In genomic region chr4:27604692-27605091, GRCh38 we compare ENCODE assay signal across 28 cellular contexts.
"Had no signal": no experiment of that assay in that cellular context is flagged by ENCODE, and none has a peak within 500 bp of the region (broad histone marks: within the 10 kb centered on the region; RNA-seq: fewer than 3 reads in every experiment).

No MANE protein-coding gene starts in this region.

- H3K9ac ChIP-seq: parathyroid adenoma had no signal

- H3K4me1 ChIP-seq: parathyroid adenoma, psoas muscle, right lobe of liver, sigmoid colon, stomach, thyroid gland, tibial nerve, upper lobe of left lung, vagina had no signal

- ATAC-seq: natural killer cell treated with Interleukin-12 subunit alpha and Interleukin-12 subunit beta and Interleukin-15 and Interleukin-18, amount 100 ng/mL, for 72 hours; psoas muscle; right cardiac atrium; right lobe of liver; stimulated activated effector memory CD8-positive, alpha-beta T cell treated with anti-CD3 and anti-CD28 coated beads, Interleukin-12 subunit alpha, Interleukin-12 subunit beta, amount 100 ng/mL, for 72 hours; stimulated activated naive B cell treated with anti-CD40 and anti-IgM and Interleukin-4, amounts not matched to agents 10 μg/mL and 1 μg/mL and 100 μg/mL, for 72 hours had no signal

- H3K4me3 Mint-ChIP-seq: natural killer cell treated with Interleukin-12 subunit alpha and Interleukin-12 subunit beta and Interleukin-15 and Interleukin-18, amount 100 ng/mL, for 72 hours; nephron progenitor cell; neural crest cell; stimulated activated effector memory CD8-positive, alpha-beta T cell treated with anti-CD3 and anti-CD28 coated beads, Interleukin-12 subunit alpha, Interleukin-12 subunit beta, amount 100 ng/mL, for 72 hours; stimulated activated naive B cell treated with anti-CD40 and anti-IgM and Interleukin-4, amounts not matched to agents 10 μg/mL and 1 μg/mL and 100 μg/mL, for 72 hours; stimulated activated naive CD8-positive, alpha-beta T cell treated with anti-CD3 and anti-CD28 coated beads, Interleukin-15, Interleukin-2, amounts not matched to agents 100 ng/mL and 50 ng/mL, for 24 hours had no signal

- H3K79me2 ChIP-seq: parathyroid adenoma had no signal

- H3K27me3 Mint-ChIP-seq: natural killer cell treated with Interleukin-12 subunit alpha and Interleukin-12 subunit beta and Interleukin-15 and Interleukin-18, amount 100 ng/mL, for 72 hours; progenitor cell of endocrine pancreas; stimulated activated naive B cell treated with anti-CD40 and anti-IgM and Interleukin-4, amounts not matched to agents 10 μg/mL and 1 μg/mL and 100 μg/mL, for 72 hours; stimulated activated naive CD8-positive, alpha-beta T cell treated with anti-CD3 and anti-CD28 coated beads, Interleukin-15, Interleukin-2, amounts not matched to agents 100 ng/mL and 50 ng/mL, for 24 hours had no signal

- H3K27ac ChIP-seq: ovary, parathyroid adenoma, psoas muscle, right lobe of liver, sigmoid colon, stomach, thoracic aorta, thyroid gland, tibial nerve, upper lobe of left lung, vagina had no signal

- H2AFZ ChIP-seq: parathyroid adenoma had no signal

- H3K36me3 Mint-ChIP-seq: natural killer cell treated with Interleukin-12 subunit alpha and Interleukin-12 subunit beta and Interleukin-15 and Interleukin-18, amount 100 ng/mL, for 72 hours; stimulated activated effector memory CD8-positive, alpha-beta T cell treated with anti-CD3 and anti-CD28 coated beads, Interleukin-12 subunit alpha, Interleukin-12 subunit beta, amount 100 ng/mL, for 72 hours; stimulated activated naive B cell treated with anti-CD40 and anti-IgM and Interleukin-4, amounts not matched to agents 10 μg/mL and 1 μg/mL and 100 μg/mL, for 72 hours had no signal

- H3K4me1 Mint-ChIP-seq: nephron progenitor cell; neural crest cell; stimulated activated effector memory CD8-positive, alpha-beta T cell treated with anti-CD3 and anti-CD28 coated beads, Interleukin-12 subunit alpha, Interleukin-12 subunit beta, amount 100 ng/mL, for 72 hours; stimulated activated naive B cell treated with anti-CD40 and anti-IgM and Interleukin-4, amounts not matched to agents 10 μg/mL and 1 μg/mL and 100 μg/mL, for 72 hours had no signal

- DNase-seq: nephron progenitor cell; occipital lobe; ovary; posterior cingulate gyrus; psoas muscle; right cardiac atrium; right lobe of liver; sigmoid colon; small intestine; stimulated activated CD4-positive, alpha-beta T cell treated with anti-CD3 and anti-CD28 coated beads, Interleukin-15, amount 100 ng/mL, for 24 hours; stimulated activated CD4-positive, alpha-beta T cell treated with anti-CD3 and anti-CD28 coated beads, Interleukin-2, amount 100 ng/mL, for 24 hours; stimulated activated CD4-positive, alpha-beta T cell treated with anti-CD3 and anti-CD28 coated beads, Interleukin-2, amount 100 ng/mL, for 48 hours; stimulated activated CD4-positive, alpha-beta T cell treated with anti-CD3 and anti-CD28 coated beads, Interleukin-4, amount 100 ng/mL, for 24 hours; stimulated activated naive B cell treated with anti-CD40 and anti-IgM and Interleukin-4, amounts not matched to agents 10 μg/mL and 1 μg/mL and 100 μg/mL, for 72 hours; stimulated activated naive CD4-positive, alpha-beta T cell treated with Interleukin-2 at 50 U/mL for 16 hours; stomach; thyroid gland; trophoblast cell; upper lobe of left lung had no signal

- H3K4me3 ChIP-seq: ovary, psoas muscle, right lobe of liver, sigmoid colon, stomach, thoracic aorta, thyroid gland, tibial nerve, upper lobe of left lung, vagina had no signal

- H3K27ac Mint-ChIP-seq: natural killer cell treated with Interleukin-12 subunit alpha and Interleukin-12 subunit beta and Interleukin-15 and Interleukin-18, amount 100 ng/mL, for 72 hours; progenitor cell of endocrine pancreas; stimulated activated effector memory CD8-positive, alpha-beta T cell treated with anti-CD3 and anti-CD28 coated beads, Interleukin-12 subunit alpha, Interleukin-12 subunit beta, amount 100 ng/mL, for 72 hours; stimulated activated naive B cell treated with anti-CD40 and anti-IgM and Interleukin-4, amounts not matched to agents 10 μg/mL and 1 μg/mL and 100 μg/mL, for 72 hours; stimulated activated naive CD8-positive, alpha-beta T cell treated with anti-CD3 and anti-CD28 coated beads, Interleukin-15, Interleukin-2, amounts not matched to agents 100 ng/mL and 50 ng/mL, for 24 hours had no signal

- H3K27me3 ChIP-seq: ovary, right lobe of liver, sigmoid colon, stomach, thyroid gland, tibial nerve, upper lobe of left lung, vagina had no signal

- H3K9me3 ChIP-seq: psoas muscle, right lobe of liver, sigmoid colon, thoracic aorta, thyroid gland, upper lobe of left lung, vagina had no signal

- H3K36me3 ChIP-seq: ovary, right lobe of liver, sigmoid colon, stomach, thoracic aorta, thyroid gland, tibial nerve, upper lobe of left lung, vagina had no signal
